In the genomic region with DNA sequence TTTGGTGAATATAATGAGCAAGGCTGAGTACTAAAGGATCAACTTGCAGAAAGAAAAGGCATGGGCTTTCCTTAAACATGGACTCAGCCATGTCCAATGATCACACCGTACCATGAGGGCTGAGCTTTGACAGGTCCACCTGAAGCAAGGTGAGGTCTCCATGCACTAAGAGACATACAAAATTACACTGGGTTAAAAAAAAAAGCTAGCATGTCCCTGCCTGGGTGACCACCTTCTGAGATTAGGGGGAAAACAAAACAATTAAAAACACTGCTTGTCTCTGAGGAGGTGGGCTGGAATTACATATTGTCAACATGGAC, we compare ENCODE assay signal across 20 cellular contexts. TPM values are rescaled to one million over a fixed set of nuclear protein-coding genes. Genes with fewer than 3 reads are reported as not detected.
DNase-seq lines count a peak whose midpoint lies in the region; TF ChIP-seq lines count a peak whose summit lies in the region.
"Had no signal": no experiment of that assay in that cellular context is flagged by ENCODE, and none has a peak within 500 bp of the region (broad histone marks: within the 10 kb centered on the region; RNA-seq: fewer than 3 reads in every experiment).

No MANE protein-coding gene starts in this region.

- CTCF ChIA-PET in PC-9 (lab: Charles Lee), result no interaction called here

- intact Hi-C loops in PC-9 (cut with micrococcal nuclease; ENCODE audit: unreplicated experiment) (loop anchor here (1.0 kb wide), 1 partner anchor 114 kb away; no protein-coding TSS in a partner anchor), esophagus squamous epithelium (cut with DNase I) (no loop called here), vagina (cut with DNase I) (no loop called here)

- TF ChIP-seq POLR2A in esophagus squamous epithelium (IDR thresholded peaks at IDR 0.05), result no peak
- TF ChIP-seq POLR2A in vagina (IDR thresholded peaks at IDR 0.05), result no peak

- peaks cover 24% of the 10 kb centered on the region; the same call in 1 of the 2 replicates for H3K79me2 ChIP-seq in PC-9 (ENCODE audit: low read depth)

- DNase-seq in PC-9 (no peak), esophagus squamous epithelium (lab: John Stamatoyannopoulos, UW) (no peak), neural crest cell (ENCODE audit: low read depth, low spot score) (no peak), vagina (ENCODE audit: extremely low spot score in 2 of 2) (no peak), GM19240 (ENCODE audit: insufficient read length, low spot score) (no peak), NCI-H82 (lab: John Stamatoyannopoulos, UW) (no peak), NCI-H2227 (lab: John Stamatoyannopoulos, UW; ENCODE audit: unreplicated experiment) (no peak)
- DNase-seq: activated CD4-positive, CD25-positive, alpha-beta regulatory T cell treated with anti-CD3 and anti-CD28 coated beads, Interleukin-2, amount 50 U/mL, for 72 hours; activated CD8-positive, alpha-beta memory T cell treated with anti-CD3 and anti-CD28 coated beads for 24 hours; cortex of kidney; NCI-H1930; NCI-H446; nucleus accumbens; right cardiac atrium; RPMI8226; stimulated activated naive CD8-positive, alpha-beta T cell treated with anti-CD3 and anti-CD28 coated beads, Interleukin-15, Interleukin-2, amounts not matched to agents 100 U/mL and 50 U/mL, for 24 hours; T1000; upper lobe of left lung had no signal

- H3K9me3 ChIP-seq in PC-9 (ENCODE audit: insufficient read depth, low read depth) (peaks cover 20% of the 10 kb centered on the region; the same call in 1 of the 2 replicates), esophagus squamous epithelium (peaks cover 0 to 7% (median 0%) of the 10 kb centered on the region in 3 donors), vagina (no peaks in the 10 kb centered on the region)

- H3K4me1 ChIP-seq in PC-9 (replicated peaks; ENCODE audit: insufficient read depth), result peaks cover 53% of the 10 kb centered on the region
- peaks cover 18 to 73% (median 45%) of the 10 kb centered on the region in 3 donors for H3K4me1 ChIP-seq in esophagus squamous epithelium
- peaks cover 22% of the 10 kb centered on the region for H3K4me1 ChIP-seq in vagina

- POLR2A ChIA-PET in PC-9 (lab: Charles Lee; ENCODE audit: unreplicated experiment), result interaction anchor here (0.5 kb wide), 1 partner anchor 110 kb away, joined by 3 read pairs; no protein-coding TSS in a partner anchor

- peaks cover 16% of the 10 kb centered on the region for H3F3A ChIP-seq in PC-9 (ENCODE audit: insufficient read depth, low read depth)

- peak overlapping the region; percentile 27 for H3K27ac Mint-ChIP-seq in neural crest cell (ENCODE audit: unreplicated experiment)

- TF ChIP-seq CTCF in PC-9 (conservative IDR thresholded peaks at IDR 0.05) (no peak), esophagus squamous epithelium (IDR thresholded peaks at IDR 0.05) (no peak), neural crest cell (conservative IDR thresholded peaks at IDR 0.05) (no peak), vagina (IDR thresholded peaks at IDR 0.05) (no peak)

- H3K4me3 ChIP-seq in PC-9 (no peak overlapping the region), esophagus squamous epithelium (no peak overlapping the region), vagina (no peak overlapping the region)
- H3K4me3 ChIP-seq: upper lobe of left lung had no signal

- H3K27me3 ChIP-seq in PC-9 (ENCODE audit: insufficient read depth, low read depth), result no peaks in the 10 kb centered on the region
- no peaks in the 10 kb centered on the region for H3K27me3 ChIP-seq in esophagus squamous epithelium
- no peaks in the 10 kb centered on the region for H3K27me3 ChIP-seq in vagina
- H3K27me3 ChIP-seq: upper lobe of left lung had no signal

- H3K4me2 ChIP-seq in PC-9, result peak overlapping the region; percentile 64

- H3K27ac ChIP-seq in PC-9 (peak overlapping the region; percentile 62), esophagus squamous epithelium (peak overlapping the region in 3 of 4 donors; percentile 62 to 76 (median 62)), vagina (peak overlapping the region; percentile 54)
- H3K27ac ChIP-seq: C4-2B had no signal

- WGBS in esophagus squamous epithelium, 2 donors, result 60 to 73% methylated on average over 1 of the region's 1 CpG

- H3K9me3 Mint-ChIP-seq in neural crest cell, result peaks cover 8% of the 10 kb centered on the region
- H3K9me3 Mint-ChIP-seq: activated naive CD4-positive, alpha-beta T cell treated with anti-CD3 and anti-CD28 coated beads, Interleukin-2, amount 50 U/mL, for 24 hours had no signal

- H3K4me3 Mint-ChIP-seq in neural crest cell, result no peak overlapping the region
- H3K4me3 Mint-ChIP-seq: activated naive CD4-positive, alpha-beta T cell treated with anti-CD3 and anti-CD28 coated beads, Interleukin-2, amount 50 U/mL, for 24 hours had no signal

- H3K4me1 Mint-ChIP-seq in neural crest cell, result peaks cover 31% of the 10 kb centered on the region

- H3K27me3 Mint-ChIP-seq in neural crest cell (ENCODE audit: low read depth), result no peaks in the 10 kb centered on the region
- H3K27me3 Mint-ChIP-seq: activated naive CD4-positive, alpha-beta T cell treated with anti-CD3 and anti-CD28 coated beads, Interleukin-2, amount 50 U/mL, for 24 hours had no signal

- no TSS peak for BruUV-seq in PC-9 (replicated peaks; lab: Mats Ljungman, UMichigan)

- H3K36me3 ChIP-seq in PC-9 (ENCODE audit: low read depth) (peaks cover 29% of the 10 kb centered on the region), esophagus squamous epithelium (no peaks in the 10 kb centered on the region), vagina (no peaks in the 10 kb centered on the region)
- H3K36me3 ChIP-seq: upper lobe of left lung had no signal

- no peaks in the 10 kb centered on the region for H4K20me1 ChIP-seq in PC-9 (ENCODE audit: insufficient read depth)

- H2AFZ ChIP-seq in PC-9, result no peak overlapping the region

- H3K36me3 Mint-ChIP-seq in neural crest cell (ENCODE audit: low read depth), result no peaks in the 10 kb centered on the region

- no peaks in the 10 kb centered on the region for H3K9me2 ChIP-seq in PC-9 (ENCODE audit: insufficient read depth)

RNA-seq across cellular contexts. Expression of gene DUSP10, which starts 22.7 kb away (rescaled TPM):
- 7.0 and 8.7 TPM in 2 replicates for total RNA-seq in PC-9 (2021)
- total RNA-seq in esophagus squamous epithelium, result 1 to 10 TPM; 1.4 to 7.4 (median 4.9) TPM
- 1.6 and 1.7 TPM in 2 replicates for total RNA-seq in neural crest cell
- 4.7 TPM for total RNA-seq in vagina
